In the genomic region with DNA sequence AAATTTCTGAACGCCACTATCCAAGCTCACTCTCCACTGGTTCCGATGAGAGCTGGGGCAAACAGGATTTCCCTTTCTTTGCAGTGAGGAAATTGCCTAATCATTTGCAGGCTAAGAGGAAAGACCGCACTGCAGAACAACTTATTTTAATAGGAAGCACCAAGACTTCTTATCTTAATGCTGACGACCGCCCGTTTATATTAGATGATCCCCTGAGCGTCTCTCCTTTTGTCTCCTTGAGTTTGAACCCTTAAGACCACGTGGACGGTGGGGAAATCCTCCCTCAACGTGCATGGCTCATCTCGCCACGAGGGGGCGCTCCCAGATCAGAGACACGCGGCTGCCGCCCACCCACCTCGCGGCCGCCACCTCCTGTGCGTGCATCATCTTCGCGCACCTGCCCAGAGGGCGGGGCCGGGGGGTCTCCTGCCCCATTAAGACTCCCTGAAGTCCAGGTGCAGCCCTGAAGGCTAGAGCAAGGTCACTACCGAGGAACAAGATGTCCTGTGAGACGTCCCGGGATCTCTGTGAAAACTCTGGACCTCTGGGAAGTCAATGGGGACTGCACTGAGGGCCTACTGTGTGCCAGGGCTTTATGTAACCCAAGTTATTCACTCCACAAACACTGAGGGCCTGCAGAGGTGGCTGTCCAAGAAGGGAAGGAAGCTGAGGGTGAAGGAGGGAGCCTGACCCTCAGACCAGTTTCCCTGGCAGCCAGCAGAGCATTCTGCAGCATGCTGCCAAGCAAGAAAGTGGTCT, we compare ENCODE assay signal across 9 cellular contexts. TPM values are rescaled to one million over a fixed set of nuclear protein-coding genes. Genes with fewer than 3 reads are reported as not detected.
DNase-seq lines count a peak whose midpoint lies in the region; ATAC-seq, FAIRE-seq and TF ChIP-seq lines count a peak whose summit lies in the region.
"Had no signal": no experiment of that assay in that cellular context is flagged by ENCODE, and none has a peak within 500 bp of the region (broad histone marks: within the 10 kb centered on the region; RNA-seq: fewer than 3 reads in every experiment).

No MANE protein-coding gene starts in this region.

- ATAC-seq in RWPE2 (ENCODE audit: low read depth), result peak; percentile 66; the same call in 2 of the 3 replicates
- peak; percentile 72 for ATAC-seq in omental fat pad (ENCODE audit: low FRiP score)

- H3K27ac ChIP-seq in RWPE2 (ENCODE audit: poor library complexity, severe bottlenecking) (no peak overlapping the region), suprapubic skin (no peak overlapping the region)

- H3K9me3 ChIP-seq in RWPE2 (ENCODE audit: severe bottlenecking) (no peaks in the 10 kb centered on the region), suprapubic skin (no peaks in the 10 kb centered on the region)

- peaks cover 15% of the 10 kb centered on the region for H3K27me3 ChIP-seq in RWPE2 (ENCODE audit: insufficient read depth, poor library complexity, severe bottlenecking)
- H3K27me3 ChIP-seq in suprapubic skin, result no peaks in the 10 kb centered on the region

- in situ Hi-C loops in KBM-7 (cut with MboI; ENCODE audit: low pct_unique_long_range_greater_than_20kb, low sequenced_read_pairs), result no loop called here

- peak; percentile 88 for DNase-seq in GM03348 (ENCODE audit: low spot score)
- DNase-seq in KBM-7, result peak; percentile 85
- DNase-seq in RWPE2 (ENCODE audit: low spot score), result peak; percentile 73
- peak; percentile 22 for DNase-seq in activated gamma-delta T cell (lab: John Stamatoyannopoulos, UW)
- peak; percentile 54 to 73 for DNase-seq in frontal cortex (ENCODE audit: low spot score in 2 of 2)
- peak; percentile 92 for DNase-seq in omental fat pad (ENCODE audit: low spot score)
- peak; percentile 86 to 87 for DNase-seq in suprapubic skin (ENCODE audit: low spot score in 2 of 2)
- no peak for DNase-seq in cerebellar nuclear complex (lab: John Stamatoyannopoulos, UW)

- TF ChIP-seq CTCF in RWPE2 (IDR thresholded peaks at IDR 0.05; ENCODE audit: poor library complexity, severe bottlenecking) (peak; percentile 98), omental fat pad (IDR thresholded peaks at IDR 0.05) (peak in 2 of 3 donors; percentile 37 to 68), suprapubic skin (IDR thresholded peaks at IDR 0.05) (peak; percentile 72 to 88)

- 8% methylated on average over 10 of the region's 27 CpGs for WGBS in suprapubic skin

- FAIRE-seq in frontal cortex (lab: Jason Lieb, UNC), result no peak

- no peak for TF ChIP-seq POLR2A in suprapubic skin (IDR thresholded peaks at IDR 0.05)

- no peak for TF ChIP-seq EP300 in suprapubic skin (IDR thresholded peaks at IDR 0.05)

- H3K4me1 ChIP-seq in RWPE2 (ENCODE audit: insufficient read depth, poor library complexity, severe bottlenecking) (no peaks in the 10 kb centered on the region), suprapubic skin (peaks cover 10% of the 10 kb centered on the region)

- no peak overlapping the region for H3K4me3 ChIP-seq in RWPE2 (ENCODE audit: severe bottlenecking)
- H3K4me3 ChIP-seq in suprapubic skin, result peak overlapping the region; percentile 21

- H3K36me3 ChIP-seq in RWPE2 (ENCODE audit: low read depth) (no peaks in the 10 kb centered on the region), suprapubic skin (no peaks in the 10 kb centered on the region)

RNA-seq across cellular contexts. Expression of gene PDYN, which starts 28.2 kb away (rescaled TPM):
- total RNA-seq in frontal cortex (16.3 TPM), omental fat pad (not detected), suprapubic skin (not detected)
- total RNA-seq: skeletal muscle tissue had no signal

Comparison
In these comparisons a context has a peak if more than half of its experiments do, and no peak if none do; other contexts are left out.
1. DNase-seq: peak in GM03348 (single experiment), KBM-7 (single experiment), RWPE2 (single experiment), activated gamma-delta T cell (single experiment), frontal cortex (2 of 2), omental fat pad (single experiment) and suprapubic skin (2 of 2); none in cerebellar nuclear complex (0 of 2).
2. RNA of gene PDYN, which starts 28.2 kb away (total RNA-seq): 16.3 TPM in frontal cortex (single experiment); not detected in omental fat pad and not detected in suprapubic skin; every median in the first group is over 10 times any median in the second.
3. Peak in every context shown above with its lines, with median percentiles within 50 percentile points of each other: CTCF ChIP-seq.